Comparison of ENCODE assay signal across 8 cellular contexts in genomic region chr2:101766871-101767739, GRCh38.
DNase-seq lines count a peak whose midpoint lies in the region; ATAC-seq and TF ChIP-seq lines count a peak whose summit lies in the region.

No MANE protein-coding gene starts in this region.

- intact Hi-C loops in A673 (cut with micrococcal nuclease; ENCODE audit: unreplicated experiment), result loop anchor here (5.0 kb wide), 2 partner anchors 65 to 70 kb away; partner anchors contain the start of gene MAP4K4

- H3K9me3 ChIP-seq in A673 (ENCODE audit: low read depth, low read length, poor library complexity, severe bottlenecking), result no peaks in the 10 kb centered on the region

- H3K36me3 ChIP-seq in A673 (ENCODE audit: insufficient read depth, low read length, poor library complexity, severe bottlenecking), result no peaks in the 10 kb centered on the region

- H3K27me3 Mint-ChIP-seq in central memory CD8-positive, alpha-beta T cell, result no peaks in the 10 kb centered on the region

- H3K27ac ChIP-seq in A673 (ENCODE audit: low read depth, low read length, poor library complexity, severe bottlenecking), result peak overlapping the region; percentile 82

- peak overlapping the region; percentile 41 for H3K27ac Mint-ChIP-seq in central memory CD8-positive, alpha-beta T cell (ENCODE audit: low read depth)

- peaks cover 6% of the 10 kb centered on the region for H3K36me3 Mint-ChIP-seq in central memory CD8-positive, alpha-beta T cell (ENCODE audit: insufficient read depth)

- peaks cover 81% of the 10 kb centered on the region for H3K4me1 ChIP-seq in A673 (ENCODE audit: insufficient read depth, low read length, poor library complexity, severe bottlenecking)

- no peaks in the 10 kb centered on the region for H3K9me3 Mint-ChIP-seq in central memory CD8-positive, alpha-beta T cell

- POLR2A ChIA-PET in A673 (lab: Charles Lee; ENCODE audit: low non-redundant PET), result interaction anchor here (0.6 to 1.3 kb wide), 7 partner anchors 8 to 1797 kb away, joined by 3 to 6 read pairs (median 3); no protein-coding TSS in a partner anchor

- no peaks in the 10 kb centered on the region for H3K27me3 ChIP-seq in A673 (replicated peaks; ENCODE audit: insufficient read depth, low read depth, low read length, poor library complexity)

- DNase-seq in A673 (ENCODE audit: low spot score), result peak; percentile 94
- DNase-seq in HS-5 (ENCODE audit: low read depth), result peak; percentile 91
- no peak for DNase-seq in central memory CD8-positive, alpha-beta T cell (ENCODE audit: low spot score in 2 of 2)
- peak; percentile 86 for DNase-seq in myocyte (ENCODE audit: low read depth)
- DNase-seq in NCI-H2196 treated with DMSO at 0.1 percent for 48 hours (lab: John Stamatoyannopoulos, UW; ENCODE audit: unreplicated experiment), result no peak
- DNase-seq in SHP77 (lab: John Stamatoyannopoulos, UW), result no peak
- no peak for DNase-seq in NCI-H1436 treated with DMSO at 0.1 percent for 48 hours (lab: John Stamatoyannopoulos, UW)
- DNase-seq in activated CD8-positive, alpha-beta memory T cell treated with anti-CD3 and anti-CD28 coated beads for 24 hours, result no peak

- H3K4me1 Mint-ChIP-seq in central memory CD8-positive, alpha-beta T cell, result peaks cover 91% of the 10 kb centered on the region

- no peak for ATAC-seq in central memory CD8-positive, alpha-beta T cell (replicated peaks; ENCODE audit: extremely low read depth, poor library complexity, severe bottlenecking)

- H3K4me3 ChIP-seq in A673 (ENCODE audit: low read depth, low read length, poor library complexity, severe bottlenecking), result peak overlapping the region; percentile 33

- CTCF ChIA-PET in A673 (lab: Charles Lee), result interaction anchor here (0.6 kb wide), 1 partner anchor 468 kb away, joined by 8 read pairs; no protein-coding TSS in a partner anchor

- H3K4me3 Mint-ChIP-seq in central memory CD8-positive, alpha-beta T cell, result no peak overlapping the region

- TF ChIP-seq CTCF in A673 (conservative IDR thresholded peaks at IDR 0.05; ENCODE audit: low read depth, low read length), result no peak

- BruUV-seq in A673 (replicated peaks; lab: Mats Ljungman, UMichigan), result TSS peak; percentile 65

Comparison
In these comparisons a context has a peak if more than half of its experiments do, and no peak if none do; other contexts are left out.
1. DNase-seq: peak in A673 (single experiment), HS-5 (single experiment) and myocyte (single experiment); none in central memory CD8-positive, alpha-beta T cell (0 of 2), NCI-H2196 treated with DMSO at 0.1 percent for 48 hours (single experiment), SHP77 (0 of 2), NCI-H1436 treated with DMSO at 0.1 percent for 48 hours (single experiment) and activated CD8-positive, alpha-beta memory T cell treated with anti-CD3 and anti-CD28 coated beads for 24 hours (single experiment).